ENCODE assay signal across 27 cellular contexts in the genomic region with DNA sequence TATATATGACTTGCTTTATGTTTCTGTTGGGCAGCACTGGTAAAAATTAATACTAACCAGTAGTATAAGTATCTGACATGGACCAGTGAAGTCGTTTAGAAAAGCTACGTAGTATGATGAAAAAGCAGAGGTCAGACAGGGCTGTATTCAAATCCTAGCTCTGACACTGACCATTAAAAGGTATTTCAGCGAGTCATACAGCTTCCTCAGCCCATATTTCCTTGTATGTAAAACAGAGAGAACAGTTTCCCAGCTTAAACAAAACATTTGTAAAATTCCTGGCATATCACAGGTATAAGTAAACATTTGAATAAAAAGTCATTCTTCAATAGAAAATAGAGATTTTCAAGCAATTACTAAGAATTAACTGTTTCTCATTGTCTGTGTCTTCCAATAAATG. TPM values are rescaled to one million over a fixed set of nuclear protein-coding genes. Genes with fewer than 3 reads are reported as not detected.
DNase-seq lines count a peak whose midpoint lies in the region; ATAC-seq and TF ChIP-seq lines count a peak whose summit lies in the region.
"Had no signal": no experiment of that assay in that cellular context is flagged by ENCODE, and none has a peak within 500 bp of the region (broad histone marks: within the 10 kb centered on the region; RNA-seq: fewer than 3 reads in every experiment).

No MANE protein-coding gene starts in this region.

- TF ChIP-seq EP300 in SK-N-SH (IDR thresholded peaks at IDR 0.05; ENCODE audit: borderline replicate concordance in 1 of 2, low read depth in 1 of 2, low read length in 1 of 2), result no peak

- H3K9ac ChIP-seq in SK-N-SH, result no peak overlapping the region
- H3K9ac ChIP-seq: BLaER1 had no signal

- no peaks in the 10 kb centered on the region for H3K9me3 ChIP-seq in SK-N-SH
- H3K9me3 ChIP-seq: Caco-2, Peyer's patch, SJCRH30 had no signal

- peaks cover 0 to 4% of the 10 kb centered on the region in 2 experiments for H3K36me3 ChIP-seq in SK-N-SH (replicated peaks in 1 of 2; ENCODE audit: control insufficient read depth in 1 of 2, insufficient read depth in 2 of 2, low read length in 1 of 2)
- H3K36me3 ChIP-seq: BLaER1, Peyer's patch, SJCRH30 had no signal

- H4K20me1 ChIP-seq in SK-N-SH (ENCODE audit: insufficient read depth), result no peaks in the 10 kb centered on the region
- H4K20me1 ChIP-seq: BLaER1 had no signal

- peaks cover 18% of the 10 kb centered on the region; the same call in 1 of the 2 replicates for H3K79me2 ChIP-seq in SK-N-SH (ENCODE audit: insufficient read depth)

- 0 out of 2 replicates have a peak overlapping the region, but pooled peaks have one; percentile 12 for H3K4me2 ChIP-seq in SK-N-SH
- H3K4me2 ChIP-seq: BLaER1 had no signal

- H3K27me3 ChIP-seq in SK-N-SH (ENCODE audit: insufficient read depth), result no peaks in the 10 kb centered on the region
- H3K27me3 ChIP-seq: BLaER1, SJCRH30 had no signal

- no peaks in the 10 kb centered on the region for H3K9me2 ChIP-seq in SK-N-SH

- no peak overlapping the region for H3K4me3 ChIP-seq in SK-N-SH (ENCODE audit: low read depth in 2 of 2, low read length in 1 of 2)
- H3K4me3 ChIP-seq: BLaER1, Peyer's patch, SJCRH30 had no signal

- POLR2A ChIA-PET in SK-N-SH (lab: Yijun Ruan, JAX), result no interaction called here

- 46% methylated on average over 3 of the region's 3 CpGs for WGBS in SK-N-SH (ENCODE audit: low lambda C conversion rate)

- H3F3A ChIP-seq in SK-N-SH (replicated peaks; ENCODE audit: insufficient read depth), result peaks cover 20% of the 10 kb centered on the region

- peak overlapping the region; percentile 67 for H2AFZ ChIP-seq in SK-N-SH (ENCODE audit: low read depth)

- CTCF ChIA-PET in SK-N-SH (lab: Yijun Ruan, JAX), result interaction anchor here (0.5 kb wide), 1 partner anchor 390 kb away, joined by 3 read pairs; no protein-coding TSS in a partner anchor

- DNase-seq in SK-N-SH, result no peak
- peak; percentile 17 for DNase-seq in dermis blood vessel endothelial cell
- DNase-seq in kidney tubule cell (ENCODE audit: low spot score), result peak; percentile 68
- no peak for DNase-seq in activated CD4-positive, alpha-beta T cell treated with anti-CD3 and anti-CD28 coated beads for 48 hours
- DNase-seq: activated naive CD4-positive, alpha-beta T cell treated with anti-CD3 and anti-CD28 coated beads, Interleukin-2, amount 10 ng/mL, durations not matched to agents 7 days and 5 days; activated T-cell treated with anti-CD3 and anti-CD28 coated beads, Interleukin-2, amount 50 U/mL, for 48 hours; anterior cingulate cortex; Caco-2; HCEC 1CT; KBM-7; mammary epithelial cell; NCI-H1436 treated with DMSO at 0.1 percent for 48 hours; NCI-H510A treated with DMSO at 0.1 percent for 48 hours; NK-92 treated with Interleukin-12 subunit alpha and Interleukin-12 subunit beta, amount 100 ng/mL, for 24 hours; Peyer's patch; SJCRH30; small intestine; stimulated activated CD4-positive, alpha-beta T cell treated with anti-CD3 and anti-CD28 coated beads, Interleukin-2, amount 100 ng/mL, for 48 hours; stimulated activated naive B cell treated with anti-CD40 and anti-IgM and Interleukin-4, amounts not matched to agents 10 μg/mL and 1 μg/mL and 100 μg/mL, for 72 hours had no signal

- TF ChIP-seq RAD21 in SK-N-SH (IDR thresholded peaks at IDR 0.05; ENCODE audit: low read length), result no peak

- H3K4me1 ChIP-seq in SK-N-SH (ENCODE audit: control insufficient read depth in 1 of 2, insufficient read depth in 2 of 2, low read depth in 1 of 2, low read length in 1 of 2), result peaks cover 4 to 5% of the 10 kb centered on the region in 2 experiments; a peak in 3 of 4 replicates
- H3K4me1 ChIP-seq: BLaER1, Peyer's patch, SJCRH30 had no signal

- peak overlapping the region in 1 of 2 experiments; percentile 56; a peak in 2 of 4 replicates for H3K27ac ChIP-seq in SK-N-SH (ENCODE audit: low read depth in 2 of 2, low read length in 1 of 2)
- H3K27ac ChIP-seq: 22Rv1, BLaER1, Peyer's patch, SJCRH30 had no signal

- no peak for TF ChIP-seq CTCF in SK-N-SH (IDR thresholded peaks at IDR 0.05)

- ATAC-seq in SK-N-SH treated with all-trans-retinoic acid at 6 μM for 48 hours (no peak), GM19452 (IDR thresholded peaks at IDR 0.05; ENCODE audit: unreplicated experiment) (no peak), GM21367 (IDR thresholded peaks at IDR 0.05; ENCODE audit: unreplicated experiment) (no peak), GM18519 (IDR thresholded peaks at IDR 0.05; ENCODE audit: low FRiP score, unreplicated experiment) (no peak)
- ATAC-seq: stimulated activated naive B cell treated with anti-CD40 and anti-IgM and Interleukin-4, amounts not matched to agents 10 μg/mL and 1 μg/mL and 100 μg/mL, for 72 hours had no signal

TF ChIP-seq in SK-N-SH, 30 proteins besides CTCF, POLR2A, EP300 and RAD21:
- TF ChIP-seq FOSL2 (IDR thresholded peaks at IDR 0.05; ENCODE audit: borderline replicate concordance, low read depth), result peak; percentile 27; the same call in 1 of the 2 replicates
- TF ChIP-seq TEAD4 (IDR thresholded peaks at IDR 0.05; ENCODE audit: borderline replicate concordance, insufficient read depth), result no peak
- no peak for TF ChIP-seq GATA2 (CRISPR knock-in tag; IDR thresholded peaks at IDR 0.05)
- TF ChIP-seq, protein P1, sequence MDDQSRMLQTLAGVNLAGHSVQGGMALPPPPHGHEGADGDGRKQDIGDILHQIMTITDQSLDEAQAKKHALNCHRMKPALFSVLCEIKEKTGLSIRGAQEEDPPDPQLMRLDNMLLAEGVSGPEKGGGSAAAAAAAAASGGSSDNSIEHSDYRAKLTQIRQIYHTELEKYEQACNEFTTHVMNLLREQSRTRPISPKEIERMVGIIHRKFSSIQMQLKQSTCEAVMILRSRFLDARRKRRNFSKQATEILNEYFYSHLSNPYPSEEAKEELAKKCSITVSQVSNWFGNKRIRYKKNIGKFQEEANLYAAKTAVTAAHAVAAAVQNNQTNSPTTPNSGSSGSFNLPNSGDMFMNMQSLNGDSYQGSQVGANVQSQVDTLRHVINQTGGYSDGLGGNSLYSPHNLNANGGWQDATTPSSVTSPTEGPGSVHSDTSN (IDR thresholded peaks at IDR 0.05), result no peak

TF ChIP-seq in SK-N-SH treated with all-trans-retinoic acid at 6 μM for 48 hours, 23 proteins besides CTCF, POLR2A, EP300 and RAD21:
- TF ChIP-seq SNAI2 (CRISPR knock-in tag; IDR thresholded peaks at IDR 0.05) (no peak), TCF4 (CRISPR knock-in tag; IDR thresholded peaks at IDR 0.05; ENCODE audit: borderline replicate concordance) (no peak), ZFP30 (CRISPR knock-in tag; IDR thresholded peaks at IDR 0.05) (no peak), ZNF565 (CRISPR knock-in tag; conservative IDR thresholded peaks at IDR 0.05; ENCODE audit: low read depth) (no peak), ZNF70 (CRISPR knock-in tag; IDR thresholded peaks at IDR 0.05) (no peak), ISL1 (CRISPR knock-in tag; IDR thresholded peaks at IDR 0.05) (no peak), ESRRG (CRISPR knock-in tag; IDR thresholded peaks at IDR 0.05) (no peak)
- TF ChIP-seq, protein P2, sequence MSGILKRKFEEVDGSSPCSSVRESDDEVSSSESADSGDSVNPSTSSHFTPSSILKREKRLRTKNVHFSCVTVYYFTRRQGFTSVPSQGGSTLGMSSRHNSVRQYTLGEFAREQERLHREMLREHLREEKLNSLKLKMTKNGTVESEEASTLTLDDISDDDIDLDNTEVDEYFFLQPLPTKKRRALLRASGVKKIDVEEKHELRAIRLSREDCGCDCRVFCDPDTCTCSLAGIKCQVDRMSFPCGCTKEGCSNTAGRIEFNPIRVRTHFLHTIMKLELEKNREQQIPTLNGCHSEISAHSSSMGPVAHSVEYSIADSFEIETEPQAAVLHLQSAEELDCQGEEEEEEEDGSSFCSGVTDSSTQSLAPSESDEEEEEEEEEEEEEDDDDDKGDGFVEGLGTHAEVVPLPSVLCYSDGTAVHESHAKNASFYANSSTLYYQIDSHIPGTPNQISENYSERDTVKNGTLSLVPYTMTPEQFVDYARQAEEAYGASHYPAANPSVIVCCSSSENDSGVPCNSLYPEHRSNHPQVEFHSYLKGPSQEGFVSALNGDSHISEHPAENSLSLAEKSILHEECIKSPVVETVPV (CRISPR knock-in tag; IDR thresholded peaks at IDR 0.05), result no peak
- TF ChIP-seq, protein P3, sequence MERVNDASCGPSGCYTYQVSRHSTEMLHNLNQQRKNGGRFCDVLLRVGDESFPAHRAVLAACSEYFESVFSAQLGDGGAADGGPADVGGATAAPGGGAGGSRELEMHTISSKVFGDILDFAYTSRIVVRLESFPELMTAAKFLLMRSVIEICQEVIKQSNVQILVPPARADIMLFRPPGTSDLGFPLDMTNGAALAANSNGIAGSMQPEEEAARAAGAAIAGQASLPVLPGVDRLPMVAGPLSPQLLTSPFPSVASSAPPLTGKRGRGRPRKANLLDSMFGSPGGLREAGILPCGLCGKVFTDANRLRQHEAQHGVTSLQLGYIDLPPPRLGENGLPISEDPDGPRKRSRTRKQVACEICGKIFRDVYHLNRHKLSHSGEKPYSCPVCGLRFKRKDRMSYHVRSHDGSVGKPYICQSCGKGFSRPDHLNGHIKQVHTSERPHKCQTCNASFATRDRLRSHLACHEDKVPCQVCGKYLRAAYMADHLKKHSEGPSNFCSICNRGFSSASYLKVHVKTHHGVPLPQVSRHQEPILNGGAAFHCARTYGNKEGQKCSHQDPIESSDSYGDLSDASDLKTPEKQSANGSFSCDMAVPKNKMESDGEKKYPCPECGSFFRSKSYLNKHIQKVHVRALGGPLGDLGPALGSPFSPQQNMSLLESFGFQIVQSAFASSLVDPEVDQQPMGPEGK (CRISPR knock-in tag; IDR thresholded peaks at IDR 0.05; ENCODE audit: borderline replicate concordance), result no peak
- TF ChIP-seq, protein P4, sequence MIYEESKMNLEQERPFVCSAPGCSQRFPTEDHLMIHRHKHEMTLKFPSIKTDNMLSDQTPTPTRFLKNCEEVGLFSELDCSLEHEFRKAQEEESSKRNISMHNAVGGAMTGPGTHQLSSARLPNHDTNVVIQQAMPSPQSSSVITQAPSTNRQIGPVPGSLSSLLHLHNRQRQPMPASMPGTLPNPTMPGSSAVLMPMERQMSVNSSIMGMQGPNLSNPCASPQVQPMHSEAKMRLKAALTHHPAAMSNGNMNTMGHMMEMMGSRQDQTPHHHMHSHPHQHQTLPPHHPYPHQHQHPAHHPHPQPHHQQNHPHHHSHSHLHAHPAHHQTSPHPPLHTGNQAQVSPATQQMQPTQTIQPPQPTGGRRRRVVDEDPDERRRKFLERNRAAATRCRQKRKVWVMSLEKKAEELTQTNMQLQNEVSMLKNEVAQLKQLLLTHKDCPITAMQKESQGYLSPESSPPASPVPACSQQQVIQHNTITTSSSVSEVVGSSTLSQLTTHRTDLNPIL (CRISPR knock-in tag; IDR thresholded peaks at IDR 0.05; ENCODE audit: low read depth), result no peak
TF ChIP-seq in SK-N-SH treated with all-trans-retinoic acid at 6 μM for 48 hours: peak in this region for 0.

RNA-seq across cellular contexts. Expression of a gene that starts 4.2 kb away (rescaled TPM):
- polyA plus RNA-seq in SK-N-SH (2012; rRNA removed), result 1.3 and 2.2 TPM in 2 replicates
- polyA plus RNA-seq in SK-N-SH (2012; cell fraction: cytosol; rRNA removed), result 1.0 and 1.2 TPM in 2 replicates
- polyA plus RNA-seq in SK-N-SH (2012; cell fraction: nucleus; rRNA removed), result 1.0 and 1.3 TPM in 2 replicates
- total RNA-seq in dermis blood vessel endothelial cell, result 30.6 and 59.8 TPM in 2 replicates
- total RNA-seq: activated CD8-positive, alpha-beta memory T cell treated with anti-CD3 and anti-CD28 coated beads for 36 hours; Caco-2; SJCRH30; T-helper 1 cell treated with Interleukin-12 subunit alpha and Interleukin-12 subunit beta and Interleukin-4 antibody, amounts not matched to agents 30 ng/mL and 1 ng/mL, for 36 hours had no signal
- polyA plus RNA-seq: mammary epithelial cell had no signal

Comparison
In these comparisons a context has a peak if more than half of its experiments do, and no peak if none do; other contexts are left out.
1. DNase-seq: peak in dermis blood vessel endothelial cell (single experiment) and kidney tubule cell (single experiment); none in SK-N-SH (single experiment) and activated CD4-positive, alpha-beta T cell treated with anti-CD3 and anti-CD28 coated beads for 48 hours (single experiment).